Comparison of ENCODE assay signal across 1 cellular context in the genomic region with DNA sequence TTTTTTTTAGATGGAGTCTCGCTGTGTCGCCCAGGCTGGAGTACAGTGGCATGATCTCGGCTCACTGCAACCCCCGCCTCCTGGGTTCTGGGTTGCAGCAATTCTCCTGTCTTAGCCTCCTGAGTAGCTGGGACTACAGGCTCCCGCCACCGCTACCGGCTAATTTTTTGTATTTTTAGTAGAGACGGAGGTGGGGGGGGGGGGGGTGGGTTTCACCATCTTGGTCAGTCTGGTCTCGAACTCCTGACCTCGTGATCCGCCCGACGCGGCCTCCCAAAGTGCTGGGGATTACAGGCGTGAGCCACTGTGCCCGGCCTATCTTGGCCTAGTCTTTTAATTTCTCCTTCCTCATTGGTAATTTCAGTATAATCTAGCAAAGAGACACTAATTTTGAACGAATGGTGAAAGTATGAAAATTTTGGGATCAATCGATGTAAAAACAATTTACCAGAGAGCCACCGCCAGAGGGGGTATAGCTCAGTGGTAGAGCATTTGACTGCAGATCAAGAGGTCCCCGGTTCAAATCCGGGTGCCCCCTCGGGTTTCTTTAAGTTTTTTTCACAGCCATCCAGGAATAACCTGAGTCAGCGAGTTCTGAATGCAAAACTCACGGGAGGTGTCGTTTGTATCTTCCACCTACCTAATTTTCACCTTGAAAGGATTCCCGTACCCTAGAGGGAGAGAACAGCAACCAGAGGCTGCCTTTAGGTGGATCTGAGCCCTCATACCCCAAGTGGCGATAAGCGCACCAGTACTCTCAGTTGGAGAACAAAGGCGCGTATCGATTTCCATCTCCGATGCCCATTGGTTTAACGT.
TF ChIP-seq lines count a peak whose summit lies in the region.

No MANE protein-coding gene starts in this region.

TF ChIP-seq in GM12878, 131 proteins besides CTCF, POLR2A, EP300 and RAD21 (continued from another document and continues in another):
- TF ChIP-seq, protein P1, sequence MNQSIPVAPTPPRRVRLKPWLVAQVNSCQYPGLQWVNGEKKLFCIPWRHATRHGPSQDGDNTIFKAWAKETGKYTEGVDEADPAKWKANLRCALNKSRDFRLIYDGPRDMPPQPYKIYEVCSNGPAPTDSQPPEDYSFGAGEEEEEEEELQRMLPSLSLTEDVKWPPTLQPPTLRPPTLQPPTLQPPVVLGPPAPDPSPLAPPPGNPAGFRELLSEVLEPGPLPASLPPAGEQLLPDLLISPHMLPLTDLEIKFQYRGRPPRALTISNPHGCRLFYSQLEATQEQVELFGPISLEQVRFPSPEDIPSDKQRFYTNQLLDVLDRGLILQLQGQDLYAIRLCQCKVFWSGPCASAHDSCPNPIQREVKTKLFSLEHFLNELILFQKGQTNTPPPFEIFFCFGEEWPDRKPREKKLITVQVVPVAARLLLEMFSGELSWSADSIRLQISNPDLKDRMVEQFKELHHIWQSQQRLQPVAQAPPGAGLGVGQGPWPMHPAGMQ (IDR thresholded peaks at IDR 0.05; ENCODE audit: borderline replicate concordance), result no peak
- TF ChIP-seq SREBF2 (IDR thresholded peaks at IDR 0.05; ENCODE audit: low read length) (peak; percentile 94), CEBPB (IDR thresholded peaks at IDR 0.05; ENCODE audit: borderline replicate concordance in 1 of 2, low read depth in 2 of 2, low read length in 2 of 2) (no peak), MTA2 (IDR thresholded peaks at IDR 0.05; ENCODE audit: low read depth) (0 out of 2 replicates have a peak, but pooled peaks have one; percentile 3), IKZF1 (conservative IDR thresholded peaks at IDR 0.05) (no peak), STAT1 (conservative IDR thresholded peaks at IDR 0.05) (peak; percentile 63; the same call in 1 of the 2 replicates), ZNF687 (IDR thresholded peaks at IDR 0.05) (no peak), SREBF1 (IDR thresholded peaks at IDR 0.05; ENCODE audit: low read length) (no peak), FOXM1 (IDR thresholded peaks at IDR 0.05; ENCODE audit: low read depth, low read length) (no peak), E4F1 (IDR thresholded peaks at IDR 0.05; ENCODE audit: borderline replicate concordance, partially characterized antibody) (no peak), ZNF207 (IDR thresholded peaks at IDR 0.05; ENCODE audit: borderline replicate concordance) (0 out of 2 replicates have a peak, but pooled peaks have one; percentile 53), LARP7 (IDR thresholded peaks at IDR 0.05) (0 out of 2 replicates have a peak, but pooled peaks have one; percentile 28), BCL3 (IDR thresholded peaks at IDR 0.05; ENCODE audit: borderline replicate concordance, insufficient read depth, low read depth, low read length, poor library complexity, severe bottlenecking) (no peak), IKZF2 (IDR thresholded peaks at IDR 0.05) (peak; percentile 13 to 38; a peak in 1 of 4 replicates), CBX5 (IDR thresholded peaks at IDR 0.05; ENCODE audit: low read depth) (peak; percentile 20; the same call in 1 of the 2 replicates), TCF12 (IDR thresholded peaks at IDR 0.05; ENCODE audit: low read depth, low read length) (no peak), NR2F1 (conservative IDR thresholded peaks at IDR 0.05) (peak; percentile 74), POU2F2 (IDR thresholded peaks at IDR 0.05; ENCODE audit: borderline replicate concordance, low read depth, low read length) (no peak), ZNF384 (IDR thresholded peaks at IDR 0.05; ENCODE audit: borderline replicate concordance, low read depth, low read length) (no peak), E2F4 (IDR thresholded peaks at IDR 0.05; ENCODE audit: low read depth, low read length) (no peak), NRF1 (conservative IDR thresholded peaks at IDR 0.05; ENCODE audit: low read depth, low read length) (no peak), E2F8 (IDR thresholded peaks at IDR 0.05; ENCODE audit: low read depth, partially characterized antibody) (peak; percentile 39), STAT3 (IDR thresholded peaks at IDR 0.05; ENCODE audit: low read depth, low read length) (no peak), CBFB (IDR thresholded peaks at IDR 0.05; ENCODE audit: low read depth) (no peak), RAD51 (IDR thresholded peaks at IDR 0.05) (no peak), KDM1A (IDR thresholded peaks at IDR 0.05; ENCODE audit: borderline replicate concordance) (no peak), EED (IDR thresholded peaks at IDR 0.05; ENCODE audit: low read depth) (no peak), KLF5 (IDR thresholded peaks at IDR 0.05; ENCODE audit: partially characterized antibody) (no peak), EZH2 (IDR thresholded peaks at IDR 0.05; ENCODE audit: borderline replicate concordance, control insufficient read depth, low read depth, low read length) (no peak), PAX5 (IDR thresholded peaks at IDR 0.05; ENCODE audit: borderline replicate concordance, low read depth, low read length) (no peak), ZSCAN29 (IDR thresholded peaks at IDR 0.05) (peak; percentile 91), TCF7 (IDR thresholded peaks at IDR 0.05; ENCODE audit: borderline replicate concordance) (peak; percentile 66), ZNF24 (IDR thresholded peaks at IDR 0.05) (peak; percentile 100), CBX3 (IDR thresholded peaks at IDR 0.05; ENCODE audit: borderline replicate concordance, low read depth) (no peak), BCLAF1 (IDR thresholded peaks at IDR 0.05) (no peak)
- TF ChIP-seq, protein P2, sequence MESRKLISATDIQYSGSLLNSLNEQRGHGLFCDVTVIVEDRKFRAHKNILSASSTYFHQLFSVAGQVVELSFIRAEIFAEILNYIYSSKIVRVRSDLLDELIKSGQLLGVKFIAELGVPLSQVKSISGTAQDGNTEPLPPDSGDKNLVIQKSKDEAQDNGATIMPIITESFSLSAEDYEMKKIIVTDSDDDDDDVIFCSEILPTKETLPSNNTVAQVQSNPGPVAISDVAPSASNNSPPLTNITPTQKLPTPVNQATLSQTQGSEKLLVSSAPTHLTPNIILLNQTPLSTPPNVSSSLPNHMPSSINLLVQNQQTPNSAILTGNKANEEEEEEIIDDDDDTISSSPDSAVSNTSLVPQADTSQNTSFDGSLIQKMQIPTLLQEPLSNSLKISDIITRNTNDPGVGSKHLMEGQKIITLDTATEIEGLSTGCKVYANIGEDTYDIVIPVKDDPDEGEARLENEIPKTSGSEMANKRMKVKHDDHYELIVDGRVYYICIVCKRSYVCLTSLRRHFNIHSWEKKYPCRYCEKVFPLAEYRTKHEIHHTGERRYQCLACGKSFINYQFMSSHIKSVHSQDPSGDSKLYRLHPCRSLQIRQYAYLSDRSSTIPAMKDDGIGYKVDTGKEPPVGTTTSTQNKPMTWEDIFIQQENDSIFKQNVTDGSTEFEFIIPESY (IDR thresholded peaks at IDR 0.05), result no peak
- TF ChIP-seq, protein P3, sequence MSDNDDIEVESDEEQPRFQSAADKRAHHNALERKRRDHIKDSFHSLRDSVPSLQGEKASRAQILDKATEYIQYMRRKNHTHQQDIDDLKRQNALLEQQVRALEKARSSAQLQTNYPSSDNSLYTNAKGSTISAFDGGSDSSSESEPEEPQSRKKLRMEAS (IDR thresholded peaks at IDR 0.05; ENCODE audit: low read depth, low read length), result no peak
